9 cellular contexts compared by ENCODE assay signal in the genomic region with DNA sequence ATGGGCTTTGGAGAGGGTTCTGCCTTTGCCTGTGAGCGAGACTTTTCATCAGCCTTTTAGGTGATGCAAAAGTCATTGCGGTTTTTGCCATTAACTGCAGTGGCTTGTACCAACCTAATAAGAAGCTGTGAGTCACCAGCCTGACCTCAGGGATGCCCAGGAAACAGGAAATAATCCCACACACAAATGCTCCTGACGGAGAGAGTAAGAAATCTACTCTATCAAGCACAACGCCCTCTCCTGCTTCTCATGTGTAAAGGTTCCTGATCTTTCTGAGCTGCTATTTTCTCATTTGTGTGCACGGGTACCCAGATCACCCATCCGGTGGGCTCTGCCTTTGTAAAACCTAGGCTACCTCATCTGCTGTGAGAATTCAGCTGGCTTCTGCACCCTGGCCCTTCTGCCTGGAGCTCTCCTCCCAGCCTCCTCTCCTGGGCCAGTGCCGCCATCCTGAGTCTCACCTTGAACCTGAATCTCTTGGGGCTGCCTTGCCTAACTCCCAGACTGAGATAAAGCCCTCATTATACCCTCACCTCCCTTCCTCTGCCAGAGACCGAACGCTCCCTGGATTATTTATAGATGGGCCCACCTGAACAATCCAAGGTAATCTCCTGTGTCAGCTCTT.
DNase-seq lines count a peak whose midpoint lies in the region; ATAC-seq, FAIRE-seq and TF ChIP-seq lines count a peak whose summit lies in the region.
"Had no signal": no experiment of that assay in that cellular context is flagged by ENCODE, and none has a peak within 500 bp of the region (broad histone marks: within the 10 kb centered on the region; RNA-seq: fewer than 3 reads in every experiment).

No MANE protein-coding gene starts in this region.

- no peak overlapping the region for H3K4me3 ChIP-seq in NB4 (ENCODE audit: low read depth, low read length)
- no peak overlapping the region for H3K4me3 ChIP-seq in bronchial epithelial cell (ENCODE audit: low read depth, low read length)

- FAIRE-seq in bronchial epithelial cell (lab: Jason Lieb, UNC), result no peak

- H3K27me3 Mint-ChIP-seq in Calu3 (ENCODE audit: unreplicated experiment), result peaks cover 36% of the 10 kb centered on the region
- H3K27me3 Mint-ChIP-seq in nephron (ENCODE audit: low read depth), result peaks cover 49% of the 10 kb centered on the region

- H3K4me3 Mint-ChIP-seq in Calu3 (ENCODE audit: low read depth, unreplicated experiment), result no peak overlapping the region
- no peak overlapping the region for H3K4me3 Mint-ChIP-seq in nephron

- no peaks in the 10 kb centered on the region for H3K27me3 ChIP-seq in bronchial epithelial cell (ENCODE audit: control insufficient read depth, insufficient read depth, low read length)

- H3K36me3 Mint-ChIP-seq in Calu3 (ENCODE audit: insufficient read depth, unreplicated experiment) (no peaks in the 10 kb centered on the region), nephron (ENCODE audit: low read depth) (no peaks in the 10 kb centered on the region)

- H3K27ac Mint-ChIP-seq in Calu3 (ENCODE audit: unreplicated experiment) (no peak overlapping the region), nephron (no peak overlapping the region)

- H3K4me1 Mint-ChIP-seq in Calu3 (ENCODE audit: low read depth, unreplicated experiment) (peaks cover 8% of the 10 kb centered on the region), nephron (peaks cover 23% of the 10 kb centered on the region)

- no peaks in the 10 kb centered on the region for H3K9me3 Mint-ChIP-seq in Calu3 (ENCODE audit: low read depth, unreplicated experiment)
- H3K9me3 Mint-ChIP-seq in nephron, result peaks cover 3% of the 10 kb centered on the region

- no peak for ATAC-seq in HG02885 (IDR thresholded peaks at IDR 0.05; ENCODE audit: poor library complexity, unreplicated experiment)

- CTCF ChIA-PET in Calu3 (lab: Charles Lee), result interaction anchor here (0.6 to 1.6 kb wide), 21 partner anchors 11 to 454 kb away, joined by 3 to 8 read pairs (median 4); no protein-coding TSS in a partner anchor

- TF ChIP-seq CTCF in Calu3 (IDR thresholded peaks at IDR 0.05; ENCODE audit: unreplicated experiment) (peak; percentile 43), NB4 (IDR thresholded peaks at IDR 0.05; ENCODE audit: low read depth, low read length) (peak; percentile 39), bronchial epithelial cell (IDR thresholded peaks at IDR 0.05; ENCODE audit: insufficient read depth, low read length, severe bottlenecking) (no peak), nephron (IDR thresholded peaks at IDR 0.05; ENCODE audit: unreplicated experiment in 3 of 3) (peak in 2 of 3 experiments; percentile 20 to 48)

- intact Hi-C loops in Calu3 (cut with micrococcal nuclease; ENCODE audit: unreplicated experiment), result loop anchor here (1.0 kb wide), 1 partner anchor 454 kb away; no protein-coding TSS in a partner anchor

- DNase-seq in Calu3 (peak; percentile 77), NB4 (ENCODE audit: low read depth) (peak; percentile 98), bronchial epithelial cell (ENCODE audit: low read depth) (peak; percentile 62), NCI-H2196 treated with DMSO at 0.1 percent for 48 hours (lab: John Stamatoyannopoulos, UW; ENCODE audit: unreplicated experiment) (no peak), NCI-H748 (lab: John Stamatoyannopoulos, UW; ENCODE audit: unreplicated experiment) (no peak), occipital lobe (lab: John Stamatoyannopoulos, UW) (no peak)
- DNase-seq: NCI-H526 had no signal

- TF ChIP-seq POLR2A in NB4 (IDR thresholded peaks at IDR 0.05; ENCODE audit: extremely low read depth, insufficient read length), result no peak

- no peaks in the 10 kb centered on the region for H3K36me3 ChIP-seq in bronchial epithelial cell (ENCODE audit: control insufficient read depth, insufficient read depth, low read length)

- no TSS peak for BruUV-seq in Calu3 (replicated peaks; lab: Mats Ljungman, UMichigan)

Comparison
In these comparisons a context has a peak if more than half of its experiments do, and no peak if none do; other contexts are left out.
1. DNase-seq: peak in Calu3 (single experiment), NB4 (single experiment) and bronchial epithelial cell (single experiment); none in NCI-H2196 treated with DMSO at 0.1 percent for 48 hours (single experiment), NCI-H748 (single experiment) and occipital lobe (single experiment).